ENCODE assay signal across 1 cellular context in the genomic region with DNA sequence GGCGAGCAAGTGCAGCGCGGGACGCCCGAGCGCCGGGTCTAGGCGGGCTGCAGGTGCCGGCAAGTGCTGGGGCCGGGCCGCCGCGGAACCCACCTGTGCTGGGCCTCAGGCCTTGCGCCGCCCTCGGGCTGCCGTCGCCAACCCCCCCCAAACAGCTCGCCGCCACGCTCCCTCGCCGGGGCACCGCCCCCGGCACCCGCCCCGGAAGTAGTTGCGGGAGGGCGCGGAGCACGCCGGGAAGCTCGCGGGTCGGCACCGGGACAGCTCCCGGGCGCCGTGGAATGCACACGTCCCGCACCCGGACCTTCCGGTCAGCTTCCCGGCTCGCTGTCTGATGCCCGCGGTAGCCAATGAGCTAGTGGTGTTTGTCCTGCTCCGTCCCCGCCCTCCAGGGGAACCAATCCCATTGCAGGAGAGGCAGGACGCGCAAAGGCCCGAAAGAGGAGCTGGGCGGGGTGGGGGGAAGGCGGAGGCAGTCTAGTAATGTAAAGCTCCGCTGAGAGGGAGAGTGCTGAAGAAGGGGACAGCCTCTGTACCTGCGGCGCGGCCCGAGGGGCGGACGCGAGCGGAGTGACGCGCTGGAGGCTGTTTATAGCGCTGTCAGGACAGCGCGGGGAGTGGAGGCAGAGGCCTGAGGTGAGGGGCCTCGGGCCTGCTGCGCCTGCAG.
A peak's percentile ranks its signal among the peaks of the same experiment; 100 is the strongest.
TF ChIP-seq lines count a peak whose summit lies in the region.

Gene ANKS3 (minus strand): TSS at position 209 of the 667 bp plus-strand sequence. CDS start 4,122 bp downstream, outside the sequence.
Gene DNAAF8 (plus strand): TSS at position 475 of the 667 bp plus-strand sequence. CDS start 1,978 bp downstream, outside the sequence.

TF ChIP-seq in GM12878, 131 proteins besides CTCF, POLR2A, EP300 and RAD21 (continued from another document and continues in another):
- TF ChIP-seq BCLAF1 (IDR thresholded peaks at IDR 0.05) (no peak), HDAC6 (IDR thresholded peaks at IDR 0.05; ENCODE audit: unreplicated experiment) (peak; percentile 26), SMARCA5 (IDR thresholded peaks at IDR 0.05) (peak; percentile 65; the same call in 1 of the 2 replicates), ZSCAN29 (IDR thresholded peaks at IDR 0.05) (no peak), ESRRA (IDR thresholded peaks at IDR 0.05; ENCODE audit: low read length) (no peak), SPI1 (IDR thresholded peaks at IDR 0.05; ENCODE audit: borderline replicate concordance, insufficient read depth, low read depth, low read length) (no peak), SMAD5 (IDR thresholded peaks at IDR 0.05; ENCODE audit: low read depth) (no peak), SP1 (IDR thresholded peaks at IDR 0.05; ENCODE audit: low read depth, low read length) (peak; percentile 67), IKZF1 (conservative IDR thresholded peaks at IDR 0.05) (peak; percentile 87), CREM (IDR thresholded peaks at IDR 0.05; ENCODE audit: low read depth) (no peak), HDGF (IDR thresholded peaks at IDR 0.05) (peak; percentile 67), ASH2L (IDR thresholded peaks at IDR 0.05; ENCODE audit: borderline replicate concordance, low read depth) (no peak), KLF5 (IDR thresholded peaks at IDR 0.05; ENCODE audit: partially characterized antibody) (peak; percentile 48), YBX1 (IDR thresholded peaks at IDR 0.05) (no peak), SUZ12 (IDR thresholded peaks at IDR 0.05; ENCODE audit: unreplicated experiment) (no peak), SMC3 (IDR thresholded peaks at IDR 0.05; ENCODE audit: borderline replicate concordance, low read length) (no peak), PML (IDR thresholded peaks at IDR 0.05; ENCODE audit: low read length) (no peak; the same call in 1 of the 2 replicates), ETV6 (conservative IDR thresholded peaks at IDR 0.05 in 1 of 2, IDR thresholded peaks at IDR 0.05 in 1 of 2; ENCODE audit: borderline replicate concordance in 1 of 2, low read depth in 1 of 2) (no peak), ZBTB11 (CRISPR knock-in tag; IDR thresholded peaks at IDR 0.05) (peak; percentile 41; the same call in 1 of the 2 replicates), CHD1 (IDR thresholded peaks at IDR 0.05; ENCODE audit: low read depth, low read length) (no peak), WRNIP1 (IDR thresholded peaks at IDR 0.05; ENCODE audit: borderline replicate concordance, low read depth, low read length) (no peak), IRF4 (IDR thresholded peaks at IDR 0.05; ENCODE audit: low read depth, low read length) (no peak), ZNF207 (IDR thresholded peaks at IDR 0.05; ENCODE audit: borderline replicate concordance) (0 out of 2 replicates have a peak, but pooled peaks have one; percentile 41), STAT1 (conservative IDR thresholded peaks at IDR 0.05) (no peak), MTA2 (IDR thresholded peaks at IDR 0.05; ENCODE audit: low read depth) (no peak), YY1 (IDR thresholded peaks at IDR 0.05; ENCODE audit: low read depth, low read length) (peak; percentile 48; the same call in 1 of the 2 replicates), LARP7 (IDR thresholded peaks at IDR 0.05) (peak; percentile 86), TAF1 (IDR thresholded peaks at IDR 0.05; ENCODE audit: borderline replicate concordance, low read depth, low read length) (peak; percentile 30; the same call in 1 of the 2 replicates), NRF1 (conservative IDR thresholded peaks at IDR 0.05; ENCODE audit: low read depth, low read length) (no peak), ATF7 (IDR thresholded peaks at IDR 0.05; ENCODE audit: low read depth) (no peak), ZNF217 (IDR thresholded peaks at IDR 0.05) (no peak), SUPT20H (IDR thresholded peaks at IDR 0.05; ENCODE audit: borderline replicate concordance, control insufficient read depth, low read depth, low read length) (no peak), CEBPB (IDR thresholded peaks at IDR 0.05; ENCODE audit: borderline replicate concordance in 1 of 2, low read depth in 2 of 2, low read length in 2 of 2) (no peak), MEF2A (IDR thresholded peaks at IDR 0.05; ENCODE audit: insufficient read depth, low read depth, low read length) (no peak), EED (IDR thresholded peaks at IDR 0.05; ENCODE audit: low read depth) (0 out of 2 replicates have a peak, but pooled peaks have one; percentile 52), PAX5 (IDR thresholded peaks at IDR 0.05; ENCODE audit: borderline replicate concordance, low read depth, low read length) (peak; percentile 39; the same call in 1 of the 2 replicates), NR2C1 (IDR thresholded peaks at IDR 0.05) (peak; percentile 97), BCL3 (IDR thresholded peaks at IDR 0.05; ENCODE audit: borderline replicate concordance, insufficient read depth, low read depth, low read length, poor library complexity, severe bottlenecking) (no peak), PBX3 (IDR thresholded peaks at IDR 0.05; ENCODE audit: insufficient replicate concordance, low read depth, low read length) (peak; percentile 89), EZH2 (IDR thresholded peaks at IDR 0.05; ENCODE audit: borderline replicate concordance, control insufficient read depth, low read depth, low read length) (no peak), ZNF622 (IDR thresholded peaks at IDR 0.05) (no peak), E4F1 (IDR thresholded peaks at IDR 0.05; ENCODE audit: borderline replicate concordance, partially characterized antibody) (no peak), BACH1 (IDR thresholded peaks at IDR 0.05; ENCODE audit: borderline replicate concordance) (peak; percentile 71), ZBTB4 (CRISPR knock-in tag; IDR thresholded peaks at IDR 0.05) (no peak), MYC (IDR thresholded peaks at IDR 0.05; ENCODE audit: insufficient read depth, insufficient read length, insufficient replicate concordance, low read length, severe bottlenecking) (no peak), DPF2 (IDR thresholded peaks at IDR 0.05) (peak; percentile 84), MEF2B (IDR thresholded peaks at IDR 0.05; ENCODE audit: partially characterized antibody, poor library complexity, severe bottlenecking) (no peak)
- TF ChIP-seq, protein P1, sequence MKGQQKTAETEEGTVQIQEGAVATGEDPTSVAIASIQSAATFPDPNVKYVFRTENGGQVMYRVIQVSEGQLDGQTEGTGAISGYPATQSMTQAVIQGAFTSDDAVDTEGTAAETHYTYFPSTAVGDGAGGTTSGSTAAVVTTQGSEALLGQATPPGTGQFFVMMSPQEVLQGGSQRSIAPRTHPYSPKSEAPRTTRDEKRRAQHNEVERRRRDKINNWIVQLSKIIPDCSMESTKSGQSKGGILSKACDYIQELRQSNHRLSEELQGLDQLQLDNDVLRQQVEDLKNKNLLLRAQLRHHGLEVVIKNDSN (IDR thresholded peaks at IDR 0.05; ENCODE audit: borderline replicate concordance, extremely low read length, insufficient read depth, low read depth, low read length) = no peak
